Comparison of ENCODE assay signal across 14 cellular contexts in the genomic region with DNA sequence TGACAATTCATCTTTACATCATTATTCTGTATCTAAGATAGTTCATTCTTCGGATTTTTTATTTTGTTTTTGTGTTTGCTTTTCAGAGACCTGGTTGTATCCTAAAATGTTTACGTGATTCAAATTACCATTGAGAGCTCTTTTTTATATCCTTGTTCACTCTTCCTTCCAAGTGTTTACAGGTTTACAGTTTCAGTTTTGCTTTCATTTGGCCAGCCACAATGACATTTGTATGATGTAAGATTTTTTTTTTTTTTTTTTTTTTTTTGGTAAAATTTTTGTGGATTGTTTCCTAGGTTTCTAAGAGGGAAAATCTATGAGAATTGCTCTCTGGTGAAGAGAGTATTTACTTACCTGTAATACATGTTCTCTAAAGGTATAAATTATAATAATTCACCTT. TPM values are rescaled to one million over a fixed set of nuclear protein-coding genes. Genes with fewer than 3 reads are reported as not detected.
A peak's percentile ranks its signal among the peaks of the same experiment; 100 is the strongest.
DNase-seq lines count a peak whose midpoint lies in the region; ATAC-seq and TF ChIP-seq lines count a peak whose summit lies in the region.
"Had no signal": no experiment of that assay in that cellular context is flagged by ENCODE, and none has a peak within 500 bp of the region (broad histone marks: within the 10 kb centered on the region; RNA-seq: fewer than 3 reads in every experiment).

No MANE protein-coding gene starts in this region.

- TF ChIP-seq CTCF in MCF 10A (IDR thresholded peaks at IDR 0.05; ENCODE audit: unreplicated experiment) (no peak), breast epithelium (IDR thresholded peaks at IDR 0.05) (no peak), fibroblast of mammary gland (conservative IDR thresholded peaks at IDR 0.05; ENCODE audit: control insufficient read depth, insufficient read depth, low read depth, low read length) (no peak), tibial nerve (IDR thresholded peaks at IDR 0.05) (no peak)

- TF ChIP-seq EP300 in tibial nerve (IDR thresholded peaks at IDR 0.05), result no peak

- no peaks in the 10 kb centered on the region for H3K27me3 ChIP-seq in breast epithelium
- H3K27me3 ChIP-seq in tibial nerve, result no peaks in the 10 kb centered on the region
- H3K27me3 ChIP-seq: brain microvascular endothelial cell, esophagus muscularis mucosa had no signal

- H3K36me3 ChIP-seq in breast epithelium (peaks cover 14% of the 10 kb centered on the region), tibial nerve (peaks cover 0 to 90% (median 12%) of the 10 kb centered on the region in 3 donors)

- H3K9me3 Mint-ChIP-seq in MCF 10A (ENCODE audit: unreplicated experiment), result no peaks in the 10 kb centered on the region
- no peaks in the 10 kb centered on the region for H3K9me3 Mint-ChIP-seq in activated T-helper 1 cell treated with anti-CD3 and anti-CD28 coated beads, Interleukin-12 subunit alpha, Interleukin-12 subunit beta, Interleukin-2, Interleukin-4 antibody, amounts not matched to agents 30 ng/mL and 10 ng/mL and 1 ng/mL, durations not matched to agents 14 hours and 24 hours and 36 hours
- H3K9me3 Mint-ChIP-seq in stimulated activated naive CD8-positive, alpha-beta T cell treated with anti-CD3 and anti-CD28 coated beads, Interleukin-15, amount 100 ng/mL, for 72 hours, result no peaks in the 10 kb centered on the region
- H3K9me3 Mint-ChIP-seq: nephron had no signal

- DNase-seq in MCF 10A (ENCODE audit: unreplicated experiment) (no peak), breast epithelium (ENCODE audit: low spot score in 2 of 2) (no peak), fibroblast of mammary gland (ENCODE audit: low read depth) (peak; percentile 10), SIG-M5 treated with dmso at 0.1 percent for 504 hours (lab: John Stamatoyannopoulos, UW; ENCODE audit: unreplicated experiment) (no peak), tibial nerve (ENCODE audit: low spot score in 2 of 2) (no peak), head of caudate nucleus (no peak)
- DNase-seq in activated T-helper 1 cell treated with anti-CD3 and anti-CD28 coated beads, Interleukin-12 subunit alpha, Interleukin-12 subunit beta, Interleukin-2, Interleukin-4 antibody, amounts not matched to agents 30 ng/mL and 10 ng/mL and 1 ng/mL, durations not matched to agents 14 hours and 24 hours and 36 hours (ENCODE audit: low spot score), result no peak
- no peak for DNase-seq in stimulated activated naive CD8-positive, alpha-beta T cell treated with anti-CD3 and anti-CD28 coated beads, Interleukin-15, amount 100 ng/mL, for 72 hours
- DNase-seq: activated CD8-positive, alpha-beta memory T cell treated with anti-CD3 and anti-CD28 coated beads for 24 hours; brain microvascular endothelial cell; NCI-H2081 had no signal

- H3K4me1 Mint-ChIP-seq in MCF 10A (ENCODE audit: insufficient read depth, unreplicated experiment), result no peaks in the 10 kb centered on the region
- H3K4me1 Mint-ChIP-seq in activated T-helper 1 cell treated with anti-CD3 and anti-CD28 coated beads, Interleukin-12 subunit alpha, Interleukin-12 subunit beta, Interleukin-2, Interleukin-4 antibody, amounts not matched to agents 30 ng/mL and 10 ng/mL and 1 ng/mL, durations not matched to agents 14 hours and 24 hours and 36 hours (ENCODE audit: low read depth), result peaks cover 47% of the 10 kb centered on the region
- H3K4me1 Mint-ChIP-seq in stimulated activated naive CD8-positive, alpha-beta T cell treated with anti-CD3 and anti-CD28 coated beads, Interleukin-15, amount 100 ng/mL, for 72 hours, result peaks cover 25% of the 10 kb centered on the region
- H3K4me1 Mint-ChIP-seq: nephron had no signal

- ATAC-seq in stimulated activated naive CD8-positive, alpha-beta T cell treated with anti-CD3 and anti-CD28 coated beads, Interleukin-15, amount 100 ng/mL, for 72 hours, result peak; percentile 46

- CTCF ChIA-PET in MCF 10A (lab: Yijun Ruan, JAX), result interaction anchor here (0.7 kb wide), 2 partner anchors 53 to 96 kb away, joined by 3 to 7 read pairs; no protein-coding TSS in a partner anchor

- H3K4me3 ChIP-seq in breast epithelium (no peak overlapping the region), fibroblast of mammary gland (ENCODE audit: control insufficient read depth, low read depth, low read length) (no peak overlapping the region), tibial nerve (no peak overlapping the region)
- H3K4me3 ChIP-seq: esophagus muscularis mucosa, HAP-1 had no signal

- H3K27ac Mint-ChIP-seq in MCF 10A (ENCODE audit: low read depth, unreplicated experiment), result peak overlapping the region; percentile 49
- H3K27ac Mint-ChIP-seq in activated T-helper 1 cell treated with anti-CD3 and anti-CD28 coated beads, Interleukin-12 subunit alpha, Interleukin-12 subunit beta, Interleukin-2, Interleukin-4 antibody, amounts not matched to agents 30 ng/mL and 10 ng/mL and 1 ng/mL, durations not matched to agents 14 hours and 24 hours and 36 hours, result peak overlapping the region; percentile 93
- H3K27ac Mint-ChIP-seq in stimulated activated naive CD8-positive, alpha-beta T cell treated with anti-CD3 and anti-CD28 coated beads, Interleukin-15, amount 100 ng/mL, for 72 hours, result peak overlapping the region; percentile 35 to 93
- H3K27ac Mint-ChIP-seq: nephron had no signal

- H3K9me3 ChIP-seq in breast epithelium (no peaks in the 10 kb centered on the region), tibial nerve (no peaks in the 10 kb centered on the region)
- H3K9me3 ChIP-seq: esophagus muscularis mucosa, HAP-1 had no signal

- no peaks in the 10 kb centered on the region for H3K27me3 Mint-ChIP-seq in MCF 10A (ENCODE audit: insufficient read depth, unreplicated experiment)
- no peaks in the 10 kb centered on the region for H3K27me3 Mint-ChIP-seq in activated T-helper 1 cell treated with anti-CD3 and anti-CD28 coated beads, Interleukin-12 subunit alpha, Interleukin-12 subunit beta, Interleukin-2, Interleukin-4 antibody, amounts not matched to agents 30 ng/mL and 10 ng/mL and 1 ng/mL, durations not matched to agents 14 hours and 24 hours and 36 hours (ENCODE audit: insufficient read depth)
- H3K27me3 Mint-ChIP-seq in stimulated activated naive CD8-positive, alpha-beta T cell treated with anti-CD3 and anti-CD28 coated beads, Interleukin-15, amount 100 ng/mL, for 72 hours, result no peaks in the 10 kb centered on the region

- POLR2A ChIA-PET in MCF 10A (lab: Yijun Ruan, JAX), result interaction anchor here (0.9 to 2.1 kb wide), 5 partner anchors 9 to 54 kb away, joined by 3 to 7 read pairs (median 5); no protein-coding TSS in a partner anchor

- BruUV-seq in MCF 10A (replicated peaks; lab: Mats Ljungman, UMichigan), result no TSS peak

- peaks cover 93% of the 10 kb centered on the region for H3K36me3 Mint-ChIP-seq in MCF 10A (ENCODE audit: insufficient read depth, unreplicated experiment)
- H3K36me3 Mint-ChIP-seq in activated T-helper 1 cell treated with anti-CD3 and anti-CD28 coated beads, Interleukin-12 subunit alpha, Interleukin-12 subunit beta, Interleukin-2, Interleukin-4 antibody, amounts not matched to agents 30 ng/mL and 10 ng/mL and 1 ng/mL, durations not matched to agents 14 hours and 24 hours and 36 hours (ENCODE audit: low read depth), result peaks cover 48% of the 10 kb centered on the region

- H3K4me1 ChIP-seq in breast epithelium, result no peaks in the 10 kb centered on the region
- H3K4me1 ChIP-seq in tibial nerve, result peaks cover 0 to 14% (median 0%) of the 10 kb centered on the region in 4 donors
- H3K4me1 ChIP-seq: HAP-1 had no signal

- intact Hi-C loops in MCF 10A (cut with micrococcal nuclease) (no loop called here), breast epithelium (cut with DNase I; ENCODE audit: low total_unique reads) (no loop called here), head of caudate nucleus (cut with DNase I) (no loop called here)
- intact Hi-C loops in activated T-helper 1 cell treated with anti-CD3 and anti-CD28 coated beads, Interleukin-12 subunit alpha, Interleukin-12 subunit beta, Interleukin-2, Interleukin-4 antibody, amounts not matched to agents 30 ng/mL and 10 ng/mL and 1 ng/mL, durations not matched to agents 14 hours and 24 hours and 36 hours (cut with micrococcal nuclease), result loop anchor here (1.0 to 2.0 kb wide), 3 partner anchors 54 to 490 kb away; partner anchors contain the start of genes RAD18 and THUMPD3

- TF ChIP-seq POLR2A in breast epithelium (IDR thresholded peaks at IDR 0.05), result no peak
- TF ChIP-seq POLR2A in tibial nerve (IDR thresholded peaks at IDR 0.05), result no peak

- no peak overlapping the region for H3K4me3 Mint-ChIP-seq in MCF 10A (ENCODE audit: unreplicated experiment)
- peak overlapping the region; percentile 69 for H3K4me3 Mint-ChIP-seq in activated T-helper 1 cell treated with anti-CD3 and anti-CD28 coated beads, Interleukin-12 subunit alpha, Interleukin-12 subunit beta, Interleukin-2, Interleukin-4 antibody, amounts not matched to agents 30 ng/mL and 10 ng/mL and 1 ng/mL, durations not matched to agents 14 hours and 24 hours and 36 hours
- H3K4me3 Mint-ChIP-seq in stimulated activated naive CD8-positive, alpha-beta T cell treated with anti-CD3 and anti-CD28 coated beads, Interleukin-15, amount 100 ng/mL, for 72 hours, result peak overlapping the region; percentile 54 to 64
- H3K4me3 Mint-ChIP-seq: nephron had no signal

- 73% methylated on average over 2 of the region's 2 CpGs for WGBS in tibial nerve, 2 donors

- no peak overlapping the region for H3K27ac ChIP-seq in breast epithelium
- H3K27ac ChIP-seq in tibial nerve, result peak overlapping the region in 2 of 4 donors; percentile 42 to 61
- H3K27ac ChIP-seq: brain microvascular endothelial cell had no signal

RNA-seq across cellular contexts. Expression of gene SETD5, which starts 55.0 kb away (rescaled TPM):
- total RNA-seq in MCF 10A (2022) (149 TPM in 2 replicates), breast epithelium (100 to 1,000 TPM in 2 of 3 donors, 10 to 100 TPM in 1; 63.0 to 135 (median 118) TPM), tibial nerve (100 to 1,000 TPM in 3 of 4 donors, 10 to 100 TPM in 1; 96.9 to 130 (median 115) TPM)
- total RNA-seq in activated T-helper 1 cell treated with anti-CD3 and anti-CD28 coated beads, Interleukin-12 subunit alpha, Interleukin-12 subunit beta, Interleukin-2, Interleukin-4 antibody, amounts not matched to agents 30 ng/mL and 10 ng/mL and 1 ng/mL, durations not matched to agents 14 hours and 24 hours and 36 hours, result 135 and 140 TPM in 2 replicates
